8 cellular contexts compared by ENCODE assay signal in genomic region chr22:38271927-38272372, GRCh38. TPM values are rescaled to one million over a fixed set of nuclear protein-coding genes. Genes with fewer than 3 reads are reported as not detected.
DNase-seq lines count a peak whose midpoint lies in the region; ATAC-seq lines count a peak whose summit lies in the region.

No MANE protein-coding gene starts in this region.

- H3K4me3 ChIP-seq in mesodermal cell (ENCODE audit: extremely low read depth, insufficient read depth, low read length, poor library complexity, severe bottlenecking) (peak overlapping the region; percentile 89), aorta (ENCODE audit: low read length in 2 of 2) (peak overlapping the region; percentile 78 to 86)

- peaks cover 25% of the 10 kb centered on the region for H3K36me3 ChIP-seq in mesodermal cell (ENCODE audit: control insufficient read depth, insufficient read depth, low read length)
- H3K36me3 ChIP-seq in aorta (ENCODE audit: control insufficient read depth in 1 of 2, insufficient read depth in 2 of 2, low read length in 1 of 2), result no peaks in the 10 kb centered on the region

- ATAC-seq in aorta (ENCODE audit: low FRiP score), result peak; percentile 1

- H3K27me3 ChIP-seq in aorta (ENCODE audit: control insufficient read depth in 1 of 2, insufficient read depth in 2 of 2, low read length in 1 of 2), result no peaks in the 10 kb centered on the region

- no peaks in the 10 kb centered on the region for H3K9me3 ChIP-seq in mesodermal cell (ENCODE audit: control insufficient read depth, low read length)
- H3K9me3 ChIP-seq in aorta (ENCODE audit: control insufficient read depth, low read length), result no peaks in the 10 kb centered on the region

- intact Hi-C loops in aorta (cut with DNase I), result loop anchor here (2.0 to 5.0 kb wide), 2 partner anchors 45 kb away; partner anchors contain the start of gene CSNK1E (in 2 of the 2)

- H3K27ac ChIP-seq in cingulate gyrus (ENCODE audit: low read depth, low read length), result peak overlapping the region; percentile 89
- H3K27ac ChIP-seq in mesodermal cell (ENCODE audit: low read depth, low read length, severe bottlenecking), result no peak overlapping the region
- peak overlapping the region in 1 of 2 donors; percentile 55 for H3K27ac ChIP-seq in aorta (ENCODE audit: low read depth in 1 of 2, low read length in 2 of 2)

- H3K4me1 ChIP-seq in mesodermal cell (ENCODE audit: control insufficient read depth, insufficient read depth, low read length, poor library complexity, severe bottlenecking) (peaks cover 38% of the 10 kb centered on the region), aorta (ENCODE audit: control insufficient read depth in 1 of 2, insufficient read depth in 2 of 2, low read length in 2 of 2) (peaks cover 0 to 6% of the 10 kb centered on the region in 2 donors)

- peak; percentile 32 for DNase-seq in NCI-H82 (lab: John Stamatoyannopoulos, UW)
- DNase-seq in NCI-H82 treated with DMSO at 0.1 percent for 48 hours (lab: John Stamatoyannopoulos, UW; ENCODE audit: unreplicated experiment), result no peak
- peak; percentile 63 to 85 for DNase-seq in NCI-H526 (lab: John Stamatoyannopoulos, UW)
- DNase-seq in aorta, result no peak
- no peak for DNase-seq in activated gamma-delta T cell treated with Interleukin-2 at 50 U/mL for 16 hours
- no peak for DNase-seq in AML-193 (lab: John Stamatoyannopoulos, UW)

- WGBS in mesodermal cell (ENCODE audit: insufficient coverage in 2 of 2), 2 experiments, result 6 to 14% methylated on average over 4 to 6 of the region's 7 CpGs
- 8 to 9% methylated on average over 7 of the region's 7 CpGs for WGBS in aorta, 2 donors

RNA-seq across cellular contexts. Expression of gene TMEM184B, which starts 0.9 kb away (rescaled TPM):
- 68.7 TPM for polyA plus RNA-seq in mesodermal cell (2013, experiment 1 of 2)
- polyA plus RNA-seq in mesodermal cell (2013, experiment 2 of 2), result 53.5 TPM
- 10 to 100 TPM; 96.3 to 96.9 TPM for total RNA-seq in aorta
- 10 to 100 TPM; 17.2 to 46.8 TPM for polyA plus RNA-seq in aorta

RNA-seq across cellular contexts. Expression of gene CSNK1E, which starts 45.3 kb away (rescaled TPM):
- polyA plus RNA-seq in mesodermal cell (2013, experiment 1 of 2), result 129 TPM
- 114 TPM for polyA plus RNA-seq in mesodermal cell (2013, experiment 2 of 2)
- total RNA-seq in aorta, result 100 to 1,000 TPM; 144 to 167 TPM
- polyA plus RNA-seq in aorta, result 100 to 1,000 TPM in 1 of 2 donors, 10 to 100 TPM in 1; 37.4 to 160 TPM

Comparison
In these comparisons a context has a peak if more than half of its experiments do, and no peak if none do; other contexts are left out.
1. DNase-seq: peak in NCI-H82 (single experiment) and NCI-H526 (2 of 2); none in NCI-H82 treated with DMSO at 0.1 percent for 48 hours (single experiment), aorta (0 of 2), activated gamma-delta T cell treated with Interleukin-2 at 50 U/mL for 16 hours (single experiment) and AML-193 (0 of 2).